8 cellular contexts compared by ENCODE assay signal in the genomic region with DNA sequence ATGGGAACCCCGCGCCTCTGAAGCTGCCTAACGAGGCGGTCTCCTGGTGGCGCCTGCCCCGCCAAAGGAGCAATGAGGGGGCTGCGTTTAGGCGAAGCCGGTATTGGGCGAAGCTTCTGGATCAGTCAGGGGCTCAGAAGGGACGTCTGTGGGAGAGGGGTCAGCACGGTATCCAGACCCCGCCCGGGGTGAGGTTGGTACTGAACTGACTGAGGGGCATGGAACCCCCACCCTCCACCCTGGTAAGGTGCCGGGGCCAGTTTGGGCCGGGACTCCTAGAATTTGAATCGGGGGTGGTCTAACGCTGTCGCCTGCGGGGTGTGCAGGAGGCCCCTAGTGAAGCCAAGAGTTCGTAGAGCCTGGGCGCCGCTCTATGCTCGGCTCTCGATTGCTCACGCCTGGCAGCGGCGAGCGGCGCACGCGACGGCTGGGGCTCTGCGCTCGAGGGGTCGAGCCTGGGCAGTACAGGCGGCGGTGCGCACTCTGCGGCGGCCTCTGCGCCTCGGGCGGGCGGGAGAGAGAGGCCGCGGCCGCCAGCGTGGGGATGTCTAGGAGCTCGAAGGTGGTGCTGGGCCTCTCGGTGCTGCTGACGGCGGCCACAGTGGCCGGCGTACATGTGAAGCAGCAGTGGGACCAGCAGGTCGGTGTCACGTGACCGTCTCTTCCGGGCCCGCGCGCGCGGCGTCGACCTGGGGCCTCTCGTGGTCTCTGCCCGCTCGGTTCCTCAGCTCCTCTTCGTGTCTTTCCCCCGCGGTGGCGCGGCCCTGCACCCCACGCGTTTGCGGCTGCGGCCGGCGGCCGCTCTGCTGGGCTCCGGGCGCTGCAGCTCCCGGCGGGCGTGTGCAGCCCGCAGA. TPM values are rescaled to one million over a fixed set of nuclear protein-coding genes. Genes with fewer than 3 reads are reported as not detected.
DNase-seq lines count a peak whose midpoint lies in the region; ATAC-seq and TF ChIP-seq lines count a peak whose summit lies in the region.

Gene KAT14, plus strand, starts transcription at position 452 of the 854 bp plus-strand sequence. CDS start 4,798 bp downstream, outside the sequence.
A gene with protein sequence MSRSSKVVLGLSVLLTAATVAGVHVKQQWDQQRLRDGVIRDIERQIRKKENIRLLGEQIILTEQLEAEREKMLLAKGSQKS (plus strand): TSS at position 452 of the 854 bp plus-strand sequence. CDS start 93 bp downstream, at position 545.

- POLR2A ChIA-PET in activated CD4-positive, alpha-beta T cell treated with anti-CD3 and anti-CD28 coated beads for 36 hours (lab: Charles Lee): interaction anchor here (0.6 to 1.3 kb wide), 3 partner anchors 23 to 329 kb away, joined by 4 to 6 read pairs (median 4); partner anchors contain the start of genes DZANK1 and POLR3F

- peak within 1 kb of the TSS; percentile 95 for H3K4me3 ChIP-seq in choroid plexus epithelial cell (ENCODE audit: low read depth, low read length)

- CTCF ChIA-PET in activated CD4-positive, alpha-beta T cell treated with anti-CD3 and anti-CD28 coated beads for 36 hours (lab: Charles Lee): interaction anchor here (0.6 to 1.0 kb wide), 4 partner anchors 80 to 316 kb away, joined by 3 to 4 read pairs (median 3); partner anchors contain the start of genes OVOL2 and ZNF133

- no peaks in the 10 kb centered on the region for H3K9me3 Mint-ChIP-seq in activated CD4-positive, alpha-beta T cell treated with anti-CD3 and anti-CD28 coated beads for 36 hours (ENCODE audit: low read depth)

- peak; percentile 89 for DNase-seq in Ammon's horn (ENCODE audit: low spot score)
- DNase-seq in NCI-H510A (lab: John Stamatoyannopoulos, UW): peak; percentile 93
- peak; percentile 94 for DNase-seq in activated CD4-positive, alpha-beta T cell treated with anti-CD3 and anti-CD28 coated beads for 36 hours
- DNase-seq in choroid plexus epithelial cell (ENCODE audit: low read depth): peak; percentile 95
- DNase-seq in kidney tubule cell (ENCODE audit: low spot score): peak; percentile 92
- peak; percentile 73 to 90 for DNase-seq in stimulated activated CD4-positive, alpha-beta T cell treated with anti-CD3 and anti-CD28 coated beads, Interleukin-1b, Interleukin-23, amount 100 ng/mL, for 1 hour (ENCODE audit: low read depth in 2 of 2)

- peak; percentile 89 for ATAC-seq in GM19035 (IDR thresholded peaks at IDR 0.05; ENCODE audit: unreplicated experiment)
- ATAC-seq in HG03342 (IDR thresholded peaks at IDR 0.05; ENCODE audit: unreplicated experiment): peak; percentile 85
- peak; percentile 91 for ATAC-seq in activated CD4-positive, alpha-beta T cell treated with anti-CD3 and anti-CD28 coated beads for 36 hours

- no peak for TF ChIP-seq CTCF in choroid plexus epithelial cell (conservative IDR thresholded peaks at IDR 0.05; ENCODE audit: low read depth, low read length)

- peaks cover 14% of the 10 kb centered on the region for H3K36me3 Mint-ChIP-seq in activated CD4-positive, alpha-beta T cell treated with anti-CD3 and anti-CD28 coated beads for 36 hours (ENCODE audit: low read depth)

- H3K27me3 Mint-ChIP-seq in activated CD4-positive, alpha-beta T cell treated with anti-CD3 and anti-CD28 coated beads for 36 hours: peaks cover 1% of the 10 kb centered on the region

- H3K27ac Mint-ChIP-seq in activated CD4-positive, alpha-beta T cell treated with anti-CD3 and anti-CD28 coated beads for 36 hours: peak within 1 kb of the TSS; percentile 89

- peaks cover 32% of the 10 kb centered on the region for H3K4me1 Mint-ChIP-seq in activated CD4-positive, alpha-beta T cell treated with anti-CD3 and anti-CD28 coated beads for 36 hours

- intact Hi-C loops in activated CD4-positive, alpha-beta T cell treated with anti-CD3 and anti-CD28 coated beads for 36 hours (cut with DNase I, micrococcal nuclease): loop anchor here (1.0 to 10.0 kb wide), 16 partner anchors 139 to 1407 kb away; partner anchors contain the start of genes RRBP1 (in 2 of the 2), SNX5 (in 2 of the 2), ZNF133 (in 2 of the 2) and DTD1 (in 1 of the 2)

- peak within 1 kb of the TSS; percentile 74 for H3K4me3 Mint-ChIP-seq in activated CD4-positive, alpha-beta T cell treated with anti-CD3 and anti-CD28 coated beads for 36 hours

RNA-seq across cellular contexts. Expression of gene KAT14, which starts in this region (rescaled TPM):
- total RNA-seq in activated CD4-positive, alpha-beta T cell treated with anti-CD3 and anti-CD28 coated beads for 36 hours: 10 to 100 TPM; 17.2 to 17.9 TPM

RNA-seq across cellular contexts. Expression of the second gene that starts in this region (rescaled TPM):
- 10 to 100 TPM; 12.0 to 18.7 TPM for total RNA-seq in activated CD4-positive, alpha-beta T cell treated with anti-CD3 and anti-CD28 coated beads for 36 hours

Comparison
In these comparisons a context has a peak if more than half of its experiments do, and no peak if none do; other contexts are left out.
1. Peak in every context shown above with its lines: DNase-seq, ATAC-seq and H3K4me3 ChIP-seq.